21 cellular contexts compared by ENCODE assay signal in the genomic region with DNA sequence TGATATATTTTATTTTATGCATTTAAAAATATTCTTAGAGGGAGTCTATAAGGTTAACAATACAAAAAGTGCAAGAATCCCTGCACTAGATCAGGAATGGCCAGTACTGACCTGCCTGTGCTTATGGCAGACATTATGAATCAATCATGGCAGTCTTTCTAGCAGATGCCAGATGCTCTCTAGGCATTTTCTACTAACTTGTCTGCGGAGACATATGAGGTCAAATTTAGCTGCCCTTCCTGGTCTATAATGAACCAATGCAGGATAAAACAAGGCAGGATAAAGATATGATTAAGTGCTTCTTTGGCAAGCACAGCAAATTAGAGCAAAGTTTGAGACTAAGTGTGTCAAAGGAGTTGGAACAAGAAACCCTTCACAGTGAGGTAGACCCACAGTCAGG. TPM values are rescaled to one million over a fixed set of nuclear protein-coding genes. Genes with fewer than 3 reads are reported as not detected.
DNase-seq lines count a peak whose midpoint lies in the region; ATAC-seq, FAIRE-seq and TF ChIP-seq lines count a peak whose summit lies in the region.
"Had no signal": no experiment of that assay in that cellular context is flagged by ENCODE, and none has a peak within 500 bp of the region (broad histone marks: within the 10 kb centered on the region; RNA-seq: fewer than 3 reads in every experiment).

No MANE protein-coding gene starts in this region.

- no peak overlapping the region for H3K4ac ChIP-seq in mesenchymal stem cell (ENCODE audit: low read depth in 1 of 2, low read length in 2 of 2)

- H3K23ac ChIP-seq in mesenchymal stem cell (ENCODE audit: low read length in 2 of 2), result no peak overlapping the region

- SMC1A ChIA-PET in GM12878 (lab: Charles Lee; ENCODE audit: uncharacterized antibody, unreplicated experiment), result interaction anchor here (0.6 to 0.8 kb wide), 3 partner anchors 12 to 170 kb away, joined by 3 read pairs; no protein-coding TSS in a partner anchor

- no peak for TF ChIP-seq POLR2A in GM12878 (IDR thresholded peaks at IDR 0.05; ENCODE audit: low read depth, low read length)

- no peaks in the 10 kb centered on the region for H3K79me2 ChIP-seq in GM12878 (ENCODE audit: control insufficient read depth, insufficient read depth, low read length)

- no peak overlapping the region for H2BK120ac ChIP-seq in mesenchymal stem cell (ENCODE audit: low read depth, low read length)

- peaks cover 87% of the 10 kb centered on the region for H3K4me1 Mint-ChIP-seq in CD14-positive monocyte
- H3K4me1 Mint-ChIP-seq in activated T-helper 17 cell treated with anti-CD3 and anti-CD28 coated beads, Interleukin-2, amount 50 U/mL, for 72 hours, result no peaks in the 10 kb centered on the region

- intact Hi-C loops in CD14-positive monocyte (cut with micrococcal nuclease), result no loop called here
- intact Hi-C loops in GM12878 (cut with micrococcal nuclease; ENCODE audit: unreplicated experiment), result no loop called here

- no peak overlapping the region for H2BK15ac ChIP-seq in mesenchymal stem cell (ENCODE audit: low read depth, poor library complexity, severe bottlenecking)

- no peak overlapping the region for H3K9ac ChIP-seq in GM12878 (ENCODE audit: control insufficient read depth, insufficient read depth, low read length)
- peak overlapping the region; percentile 19 for H3K9ac ChIP-seq in mesenchymal stem cell (ENCODE audit: low read length)

- no peak for TF ChIP-seq RAD21 in GM12878 (IDR thresholded peaks at IDR 0.05; ENCODE audit: insufficient read depth, low read depth, low read length)

- no peak for ATAC-seq in GM12878
- ATAC-seq in activated T-helper 17 cell treated with anti-CD3 and anti-CD28 coated beads, Interleukin-2, amount 50 U/mL, for 72 hours (replicated peaks), result no peak

- H3K18ac ChIP-seq in mesenchymal stem cell (ENCODE audit: low read depth in 1 of 2, low read length in 2 of 2), result peak overlapping the region in 1 of 2 experiments; percentile 16

- in situ Hi-C loops in GM12878 (cut with MboI), result no loop called here

- H3K27me3 Mint-ChIP-seq in CD14-positive monocyte (ENCODE audit: low read depth in 3 of 3), result peaks cover 0 to 2% (median 0%) of the 10 kb centered on the region in 3 donors
- H3K27me3 Mint-ChIP-seq in activated T-helper 17 cell treated with anti-CD3 and anti-CD28 coated beads, Interleukin-2, amount 50 U/mL, for 72 hours, result no peaks in the 10 kb centered on the region
- H3K27me3 Mint-ChIP-seq: CD4-positive, alpha-beta memory T cell had no signal

- FAIRE-seq in GM12878 (lab: Jason Lieb, UNC), result no peak
- FAIRE-seq: D721Med, G401.6, GM19239 had no signal

- POLR2A ChIA-PET in GM12878 (lab: Charles Lee), result no interaction called here

- H3K36me3 ChIP-seq in GM12878 (ENCODE audit: control insufficient read depth in 2 of 2, insufficient read depth in 2 of 2, low read length in 1 of 2) (no peaks in the 10 kb centered on the region), mesenchymal stem cell (ENCODE audit: control insufficient read depth in 1 of 2, insufficient read depth in 2 of 2, low read depth in 1 of 2, low read length in 2 of 2) (no peaks in the 10 kb centered on the region)
- H3K36me3 ChIP-seq: SJCRH30 had no signal

- H4K91ac ChIP-seq in mesenchymal stem cell (ENCODE audit: low read length), result no peak overlapping the region

- RAD21 ChIA-PET in GM12878 (lab: Charles Lee; ENCODE audit: unreplicated experiment), result no interaction called here

- H3K27ac ChIP-seq in HL-60 (replicated peaks) (peak overlapping the region; percentile 96), GM12878 (ENCODE audit: control insufficient read depth, insufficient read depth) (no peak overlapping the region), mesenchymal stem cell (ENCODE audit: low read length, poor library complexity, severe bottlenecking) (no peak overlapping the region)
- H3K27ac ChIP-seq: SJCRH30 had no signal

- peaks cover 0 to 3% (median 0%) of the 10 kb centered on the region in 7 donors for H3K9me3 Mint-ChIP-seq in CD14-positive monocyte
- no peaks in the 10 kb centered on the region for H3K9me3 Mint-ChIP-seq in activated T-helper 17 cell treated with anti-CD3 and anti-CD28 coated beads, Interleukin-2, amount 50 U/mL, for 72 hours
- H3K9me3 Mint-ChIP-seq: CD4-positive, alpha-beta memory T cell; HFFc6 had no signal

- no peak overlapping the region for H2AK5ac ChIP-seq in mesenchymal stem cell (ENCODE audit: low read length, severe bottlenecking)

- H3K4me3 Mint-ChIP-seq in CD14-positive monocyte, result no peak overlapping the region
- no peak overlapping the region for H3K4me3 Mint-ChIP-seq in activated T-helper 17 cell treated with anti-CD3 and anti-CD28 coated beads, Interleukin-2, amount 50 U/mL, for 72 hours
- H3K4me3 Mint-ChIP-seq: CD4-positive, alpha-beta memory T cell; HFFc6 had no signal

- H2BK5ac ChIP-seq in mesenchymal stem cell (ENCODE audit: low read depth, low read length, poor library complexity, severe bottlenecking), result no peak overlapping the region

- CTCF ChIA-PET in GM12878 (lab: Yijun Ruan, JAX), result no interaction called here

- TF ChIP-seq CTCF in CD14-positive monocyte (IDR thresholded peaks at IDR 0.05), result no peak
- TF ChIP-seq CTCF in HL-60 (IDR thresholded peaks at IDR 0.05; ENCODE audit: insufficient read depth, low read length), result no peak
- no peak for TF ChIP-seq CTCF in GM12878 (IDR thresholded peaks at IDR 0.05 in 2 of 3, conservative IDR thresholded peaks at IDR 0.05 in 1 of 3; ENCODE audit: control insufficient read depth in 2 of 3, extremely low read depth in 1 of 3, insufficient read depth in 1 of 3, low read depth in 3 of 3, low read length in 3 of 3)

- H2AFZ ChIP-seq in GM12878 (ENCODE audit: control insufficient read depth, low read depth, low read length) (no peak overlapping the region), mesenchymal stem cell (ENCODE audit: low read depth, low read length) (no peak overlapping the region)

- peak overlapping the region in 1 of 2 experiments; percentile 5 for H3K14ac ChIP-seq in mesenchymal stem cell (ENCODE audit: low read length in 2 of 2)

- no peaks in the 10 kb centered on the region for H3K36me3 Mint-ChIP-seq in CD14-positive monocyte
- H3K36me3 Mint-ChIP-seq in activated T-helper 17 cell treated with anti-CD3 and anti-CD28 coated beads, Interleukin-2, amount 50 U/mL, for 72 hours (ENCODE audit: low read depth), result no peaks in the 10 kb centered on the region
- H3K36me3 Mint-ChIP-seq: CD4-positive, alpha-beta memory T cell had no signal

- H3K27me3 ChIP-seq in HL-60 (ENCODE audit: insufficient read depth, poor library complexity, severe bottlenecking) (no peaks in the 10 kb centered on the region), GM12878 (replicated peaks in 1 of 2; ENCODE audit: control insufficient read depth in 2 of 2, insufficient read depth in 2 of 2, low read length in 1 of 2) (no peaks in the 10 kb centered on the region), mesenchymal stem cell (ENCODE audit: control insufficient read depth in 1 of 2, insufficient read depth in 1 of 2, low read length in 2 of 2) (no peaks in the 10 kb centered on the region)
- H3K27me3 ChIP-seq: SJCRH30 had no signal

- H3K27ac Mint-ChIP-seq in CD14-positive monocyte, result peak overlapping the region in 5 of 7 donors; percentile 55 to 91 (median 83)
- H3K27ac Mint-ChIP-seq in activated T-helper 17 cell treated with anti-CD3 and anti-CD28 coated beads, Interleukin-2, amount 50 U/mL, for 72 hours, result no peak overlapping the region
- H3K27ac Mint-ChIP-seq: CD4-positive, alpha-beta memory T cell; HFFc6 had no signal

- BruUV-seq in GM12878 (replicated peaks; lab: Mats Ljungman, UMichigan), result no TSS peak

- H3K79me1 ChIP-seq in mesenchymal stem cell (replicated peaks; ENCODE audit: low read length, poor library complexity, severe bottlenecking), result no peaks in the 10 kb centered on the region

- H4K8ac ChIP-seq in mesenchymal stem cell (ENCODE audit: low read length), result peak overlapping the region; percentile 80

- H3K4me3 ChIP-seq in HL-60 (replicated peaks; ENCODE audit: insufficient read depth, low read length), result no peak overlapping the region
- H3K4me3 ChIP-seq in GM12878, result no peak overlapping the region
- no peak overlapping the region for H3K4me3 ChIP-seq in mesenchymal stem cell (ENCODE audit: insufficient read depth in 1 of 2, low read depth in 1 of 2, low read length in 2 of 2)
- H3K4me3 ChIP-seq: SJCRH30 had no signal

- TF ChIP-seq EP300 in GM12878 (IDR thresholded peaks at IDR 0.05; ENCODE audit: borderline replicate concordance in 1 of 2, control insufficient read depth in 1 of 2, low read depth in 2 of 2, low read length in 2 of 2), result no peak

- H3K4me2 ChIP-seq in GM12878 (ENCODE audit: control insufficient read depth, insufficient read depth) (no peak overlapping the region), mesenchymal stem cell (ENCODE audit: low read length, poor library complexity, severe bottlenecking) (no peak overlapping the region)

- H2BK12ac ChIP-seq in mesenchymal stem cell (ENCODE audit: low read length in 2 of 2), result peak overlapping the region; percentile 6 to 11

- DNase-seq in CD14-positive monocyte (ENCODE audit: low spot score) (no peak), HL-60 (ENCODE audit: low read depth in 1 of 2, low spot score in 1 of 2) (no peak), GM12878 (ENCODE audit: low read depth, low spot score) (no peak), mesenchymal stem cell (no peak), NCI-H187 (lab: John Stamatoyannopoulos, UW) (no peak), NCI-H2171 treated with DMSO at 0.1 percent for 48 hours (lab: John Stamatoyannopoulos, UW) (no peak)
- no peak for DNase-seq in activated T-cell treated with anti-CD3 and anti-CD28 coated beads, Interleukin-2, amount 50 U/mL, for 1 hour
- DNase-seq: ACHN; CD4-positive, alpha-beta memory T cell; DMS79 treated with DMSO at 0.1 percent for 48 hours; HFFc6; Kasumi-1; NCI-H1092; NCI-H1930; NCI-H510A treated with DMSO at 0.1 percent for 48 hours; OCI-M1 had no signal

- H4K20me1 ChIP-seq in GM12878 (ENCODE audit: control insufficient read depth, insufficient read depth), result no peaks in the 10 kb centered on the region

- WGBS in GM12878 (ENCODE audit: insufficient coverage, insufficient replicate concordance, low lambda C conversion rate, missing lambda C conversion rate), result 90% methylated on average over 1 of the region's 1 CpG
- WGBS in mesenchymal stem cell, result 76% methylated on average over 1 of the region's 1 CpG

- H3K9me3 ChIP-seq in GM12878 (replicated peaks; ENCODE audit: control insufficient read depth, insufficient read depth, low read length), result no peaks in the 10 kb centered on the region
- no peaks in the 10 kb centered on the region for H3K9me3 ChIP-seq in mesenchymal stem cell (ENCODE audit: control insufficient read depth, low read length)
- H3K9me3 ChIP-seq: SJCRH30 had no signal

- H3K4me1 ChIP-seq in GM12878 (ENCODE audit: control insufficient read depth, insufficient read depth, low read length), result peaks cover 12% of the 10 kb centered on the region
- H3K4me1 ChIP-seq in mesenchymal stem cell (ENCODE audit: control insufficient read depth, insufficient read depth, low read depth, low read length), result peaks cover 8% of the 10 kb centered on the region

RNA-seq across cellular contexts. Expression of a gene that starts 46.6 kb away (rescaled TPM):
- polyA plus RNA-seq in CD14-positive monocyte (10 to 100 TPM; 18.6 to 36.2 TPM), GM12878 (2011; rRNA removed) (1.7 and 2.3 TPM in 2 replicates), GM12878 (2014; fragmentation: Illumina TruSeq; extraction: Trizol) (2.2 and 2.7 TPM in 2 replicates), GM12878 (2014; fragmentation: Nextera tagmentation; extraction: Ambion mirVana) (1 to 10 TPM; 1.4 to 1.7 TPM), GM12878 (2014; rRNA removed) (1.5 and 2.6 TPM in 2 replicates), GM12878 (2016; fragmentation: Nextera tagmentation; extraction: Ambion mirVana) (1 to 10 TPM; 4.2 to 4.3 TPM)
- 15.1 and 15.9 TPM in 2 replicates for total RNA-seq in GM12878 (2013; cell fraction: nucleolus; rRNA removed)
- total RNA-seq in GM12878 (2014; rRNA removed) (2.0 and 2.1 TPM in 2 replicates), GM12878 (2014; rRNA removed; fragmentation: Illumina TruSeq; extraction: Trizol) (1.5 TPM in 2 replicates), GM12878 (2021) (4.9 and 5.4 TPM in 2 replicates)
- polyA plus RNA-seq in GM12878 (2011; ENCODE audit: low read depth), result 3.3 TPM
- polyA plus RNA-seq in GM12878 (2011; cell fraction: cytosol; rRNA removed), result 1.6 and 2.8 TPM in 2 replicates
- 2.3 and 2.6 TPM in 2 replicates for polyA plus RNA-seq in GM12878 (2011; cell fraction: nucleus; rRNA removed)
- polyA plus RNA-seq in GM12878 (2012), result 4.2 and 4.8 TPM in 2 replicates
- polyA minus RNA-seq in GM12878 (2011; rRNA and poly(A)+ RNA removed), result 1.5 and 1.9 TPM in 2 replicates
- polyA minus RNA-seq in GM12878 (2011; cell fraction: cytosol; rRNA and poly(A)+ RNA removed), result 0.94 and 1.5 TPM in 2 replicates
- polyA minus RNA-seq in GM12878 (2011; cell fraction: nucleus; rRNA and poly(A)+ RNA removed), result 1.1 TPM in 2 replicates
- polyA plus RNA-seq in mesenchymal stem cell (2013, experiment 1 of 2), result 57.4 TPM
- 56.4 TPM for polyA plus RNA-seq in mesenchymal stem cell (2013, experiment 2 of 2)
- total RNA-seq in activated T-helper 17 cell treated with anti-CD3 and anti-CD28 coated beads, Interleukin-2, amount 50 U/mL, for 72 hours, result 10 to 100 TPM; 20.1 to 47.9 TPM
